Comparison of ENCODE assay signal across 21 cellular contexts in the genomic region with DNA sequence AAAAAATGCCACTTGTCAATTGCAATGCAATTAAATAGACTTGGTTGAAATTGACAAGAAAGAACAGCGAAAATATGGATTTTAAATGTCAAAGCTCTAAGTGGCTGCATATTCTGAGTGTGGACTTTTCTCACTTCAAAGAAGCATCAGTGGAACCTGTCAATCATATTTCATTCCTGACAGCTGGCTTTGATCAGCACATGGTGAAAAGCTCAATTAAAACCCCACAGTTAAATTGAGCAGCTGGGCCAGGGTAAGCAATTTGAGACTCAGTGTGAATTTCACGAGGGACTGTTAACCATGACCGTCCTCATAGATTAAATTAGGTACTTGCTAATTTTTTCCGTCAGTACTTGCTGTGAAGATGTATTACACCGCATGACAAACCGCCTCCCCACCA. TPM values are rescaled to one million over a fixed set of nuclear protein-coding genes. Genes with fewer than 3 reads are reported as not detected.
DNase-seq lines count a peak whose midpoint lies in the region; ATAC-seq and TF ChIP-seq lines count a peak whose summit lies in the region.
"Had no signal": no experiment of that assay in that cellular context is flagged by ENCODE, and none has a peak within 500 bp of the region (broad histone marks: within the 10 kb centered on the region; RNA-seq: fewer than 3 reads in every experiment).

No MANE protein-coding gene starts in this region.

- no peak overlapping the region for H3K4me3 ChIP-seq in mucosa of descending colon
- H3K4me3 ChIP-seq: SK-N-MC had no signal

- ATAC-seq in mucosa of descending colon (no peak), HG02885 (IDR thresholded peaks at IDR 0.05; ENCODE audit: poor library complexity, unreplicated experiment) (no peak)
- ATAC-seq: HepG2 had no signal

- H3K4me1 ChIP-seq in mucosa of descending colon (ENCODE audit: low read depth) = no peaks in the 10 kb centered on the region

- H3K9me3 ChIP-seq in mucosa of descending colon = no peaks in the 10 kb centered on the region

- intact Hi-C loops in mucosa of descending colon (cut with DNase I, micrococcal nuclease) = no loop called here

- no peaks in the 10 kb centered on the region for H3K36me3 ChIP-seq in mucosa of descending colon (ENCODE audit: low read depth)

- TF ChIP-seq CTCF in mucosa of descending colon (IDR thresholded peaks at IDR 0.05) = no peak

- DNase-seq in NCI-H748 (lab: John Stamatoyannopoulos, UW; ENCODE audit: unreplicated experiment) (peak; percentile 59), NCI-H748 treated with DMSO at 0.1 percent for 48 hours (lab: John Stamatoyannopoulos, UW) (no peak), NCI-H2171 (lab: John Stamatoyannopoulos, UW) (peak; percentile 27), left kidney (ENCODE audit: low read depth, low spot score) (peak; percentile 5), NCI-H2029 (lab: John Stamatoyannopoulos, UW) (no peak), mucosa of descending colon (no peak)
- DNase-seq: DMS79 treated with DMSO at 0.1 percent for 48 hours, KBM-7, MM.1S, NCI-H1092, NCI-H146, NCI-H2107, NCI-H2227 treated with DMSO at 0.1 percent for 48 hours, NCI-H510A, SHP77 treated with DMSO at 0.1 percent for 48 hours had no signal

RNA-seq across cellular contexts. Expression of a gene that starts 11.1 kb away (rescaled TPM):
- total RNA-seq in mucosa of descending colon = not detected
- total RNA-seq: B cell; HepG2; HT-29; T-helper 2 cell treated with Interferon-gamma antibody and Interleukin-4, amounts not matched to agents 100 ng/mL and 5 ng/mL, for 36 hours had no signal

RNA-seq across cellular contexts. Expression of a gene that starts 56.8 kb away (rescaled TPM):
- 10 to 100 TPM; 41.2 to 97.3 (median 55.8) TPM for total RNA-seq in mucosa of descending colon

Comparison
In these comparisons a context has a peak if more than half of its experiments do, and no peak if none do; other contexts are left out.
1. DNase-seq: peak in NCI-H748 (single experiment), NCI-H2171 (single experiment) and left kidney (single experiment); none in NCI-H748 treated with DMSO at 0.1 percent for 48 hours (single experiment), NCI-H2029 (single experiment) and mucosa of descending colon (0 of 3).